ENCODE assay signal across 28 cellular contexts in genomic region chr2:69462780-69463179, GRCh38.
"Had no signal": no experiment of that assay in that cellular context is flagged by ENCODE, and none has a peak within 500 bp of the region (broad histone marks: within the 10 kb centered on the region; RNA-seq: fewer than 3 reads in every experiment).

No MANE protein-coding gene starts in this region.

- H3K27me3 Mint-ChIP-seq: activated naive CD8-positive, alpha-beta T cell had no signal

- H3K4me3 Mint-ChIP-seq: activated CD8-positive, alpha-beta T cell treated with anti-CD3 and anti-CD28 coated beads, Interleukin-2, amount 10 ng/mL, durations not matched to agents 7 days and 5 days; activated naive CD8-positive, alpha-beta T cell; T-helper 1 cell treated with Interleukin-12 subunit alpha and Interleukin-12 subunit beta and Interleukin-4 antibody, amounts not matched to agents 30 μg/mL and 1 μg/mL, for 36 hours; WTC11 had no signal

- H3K9me3 ChIP-seq: Peyer's patch, SJCRH30 had no signal

- H3K4me1 ChIP-seq: Peyer's patch had no signal

- H3K27me3 ChIP-seq: brain microvascular endothelial cell, cardiac muscle cell, Peyer's patch, SJCRH30 had no signal

- H3K9me3 Mint-ChIP-seq: T-helper 1 cell treated with Interleukin-12 subunit alpha and Interleukin-12 subunit beta and Interleukin-4 antibody, amounts not matched to agents 30 μg/mL and 1 μg/mL, for 36 hours; WTC11 had no signal

- H3K27ac ChIP-seq: brain microvascular endothelial cell, cardiac muscle cell, Peyer's patch, RWPE1, SJCRH30 had no signal

- DNase-seq: activated CD4-positive, alpha-beta T cell treated with anti-CD3 and anti-CD28 coated beads for 48 hours; activated CD4-positive, alpha-beta T cell treated with anti-CD3 and anti-CD28 coated beads, Interleukin-2, amount 50 U/mL, for 4 hours; activated CD4-positive, CD25-positive, alpha-beta regulatory T cell treated with anti-CD3 and anti-CD28 coated beads, Interleukin-2, amount 50 U/mL, for 72 hours; activated CD8-positive, alpha-beta memory T cell treated with anti-CD3 and anti-CD28 coated beads, Interleukin-2, amount 50 U/mL, for 48 hours; activated CD8-positive, alpha-beta T cell treated with anti-CD3 and anti-CD28 coated beads, Interleukin-2, amount 10 ng/mL, durations not matched to agents 7 days and 5 days; activated effector memory CD4-positive, alpha-beta T cell treated with Interleukin-2 at 50 U/mL for 16 hours; activated naive CD4-positive, alpha-beta T cell; activated T-cell treated with anti-CD3 and anti-CD28 coated beads, Interleukin-2, amount 50 U/mL, for 1 hour; brain microvascular endothelial cell; NCI-H1092; NCI-H1417; NCI-H1930; NCI-H2107; NCI-H2171 treated with DMSO at 0.1 percent for 48 hours; NCI-H226; NCI-H526; NCI-H774; NK-92 treated with Interleukin-12 subunit alpha and Interleukin-12 subunit beta, amount 100 ng/mL, for 24 hours; OCI-M1; Peyer's patch; Right ventricle myocardium superior; T-helper 9 cell had no signal

- H3K27ac Mint-ChIP-seq: activated CD8-positive, alpha-beta T cell treated with anti-CD3 and anti-CD28 coated beads, Interleukin-2, amount 10 ng/mL, durations not matched to agents 7 days and 5 days; activated naive CD8-positive, alpha-beta T cell; T-helper 1 cell treated with Interleukin-12 subunit alpha and Interleukin-12 subunit beta and Interleukin-4 antibody, amounts not matched to agents 30 μg/mL and 1 μg/mL, for 36 hours; WTC11 had no signal

- ATAC-seq: activated CD8-positive, alpha-beta T cell treated with anti-CD3 and anti-CD28 coated beads, Interleukin-2, amount 10 ng/mL, durations not matched to agents 7 days and 5 days; WTC11 had no signal
